In the genomic region with DNA sequence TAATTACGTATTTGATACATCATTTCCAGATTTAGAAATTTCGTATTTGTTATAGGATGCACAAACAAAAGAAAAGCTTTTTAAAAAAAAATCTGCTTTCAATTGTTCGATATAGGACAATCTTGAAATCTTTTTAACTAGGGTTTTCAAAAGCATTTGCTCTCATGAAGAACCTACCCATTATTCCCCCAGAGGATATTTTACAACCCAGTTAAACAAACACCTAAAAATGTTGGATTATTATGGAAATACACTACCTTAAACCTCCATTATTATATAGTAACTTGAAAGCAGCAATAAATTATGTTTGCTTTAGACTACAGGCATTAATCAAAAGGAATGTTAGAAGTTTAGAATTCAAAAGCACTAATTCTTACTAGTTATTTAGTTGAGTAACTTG, we compare ENCODE assay signal across 4 cellular contexts.
"Had no signal": no experiment of that assay in that cellular context is flagged by ENCODE, and none has a peak within 500 bp of the region (broad histone marks: within the 10 kb centered on the region; RNA-seq: fewer than 3 reads in every experiment).

No MANE protein-coding gene starts in this region.

- H3K36me3 Mint-ChIP-seq: IgD-negative memory B cell had no signal

- H3K4me1 Mint-ChIP-seq: IgD-negative memory B cell had no signal

- H3K27ac Mint-ChIP-seq: IgD-negative memory B cell had no signal

- H3K4me3 Mint-ChIP-seq: IgD-negative memory B cell had no signal

- DNase-seq: IMR-90, KBM-7, KG1 had no signal
